Comparison of ENCODE assay signal across 8 cellular contexts in the genomic region with DNA sequence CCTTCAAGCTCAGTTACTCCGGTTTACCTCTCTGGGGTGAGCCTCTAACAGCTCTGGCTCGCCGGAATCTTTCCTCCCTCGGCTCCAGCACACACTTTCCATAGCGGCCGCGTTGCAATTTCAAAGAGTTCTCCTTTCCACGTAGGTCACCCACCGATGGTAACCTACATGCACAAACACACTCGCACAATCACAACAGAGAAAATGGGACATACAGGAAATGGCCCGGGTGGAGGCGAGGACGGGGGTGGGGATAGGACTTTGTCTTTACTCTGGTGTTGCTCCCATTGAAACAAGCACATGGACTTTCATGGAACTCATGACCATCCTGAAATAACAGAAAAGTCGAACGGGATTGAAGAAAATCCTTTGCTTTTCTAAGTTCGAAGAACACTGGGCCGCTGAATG. TPM values are rescaled to one million over a fixed set of nuclear protein-coding genes. Genes with fewer than 3 reads are reported as not detected.
DNase-seq lines count a peak whose midpoint lies in the region; ATAC-seq and TF ChIP-seq lines count a peak whose summit lies in the region.

No MANE protein-coding gene starts in this region.

- H3K27ac ChIP-seq in caudate nucleus (ENCODE audit: low read depth, low read length) = peak overlapping the region; percentile 80
- peak overlapping the region; percentile 84 to 93 (median 92) for H3K27ac ChIP-seq in upper lobe of left lung

- H3K9me3 ChIP-seq in NT2/D1 (ENCODE audit: insufficient read depth, low read length) = no peaks in the 10 kb centered on the region
- no peaks in the 10 kb centered on the region for H3K9me3 ChIP-seq in upper lobe of left lung

- intact Hi-C loops in activated CD4-positive, alpha-beta T cell treated with anti-CD3 and anti-CD28 coated beads, Interleukin-2, amount 10 ng/mL, durations not matched to agents 24 days and 14 days (cut with micrococcal nuclease) = no loop called here

- H3K36me3 Mint-ChIP-seq in activated CD4-positive, alpha-beta T cell treated with anti-CD3 and anti-CD28 coated beads, Interleukin-2, amount 10 ng/mL, durations not matched to agents 24 days and 14 days (ENCODE audit: low read depth) = no peaks in the 10 kb centered on the region

- peak overlapping the region; percentile 64 for H3K4me3 Mint-ChIP-seq in activated CD4-positive, alpha-beta T cell treated with anti-CD3 and anti-CD28 coated beads, Interleukin-2, amount 10 ng/mL, durations not matched to agents 24 days and 14 days

- no peak for TF ChIP-seq POLR2A in upper lobe of left lung (IDR thresholded peaks at IDR 0.05)

- H3K9me3 Mint-ChIP-seq in activated CD4-positive, alpha-beta T cell treated with anti-CD3 and anti-CD28 coated beads, Interleukin-2, amount 10 ng/mL, durations not matched to agents 24 days and 14 days = no peaks in the 10 kb centered on the region

- H3K27me3 Mint-ChIP-seq in activated CD4-positive, alpha-beta T cell treated with anti-CD3 and anti-CD28 coated beads, Interleukin-2, amount 10 ng/mL, durations not matched to agents 24 days and 14 days = peaks cover 59% of the 10 kb centered on the region

- H3K4me3 ChIP-seq in NT2/D1 (ENCODE audit: insufficient read length, low read depth) = peak overlapping the region; percentile 67
- peak overlapping the region; percentile 26 to 87 (median 84) for H3K4me3 ChIP-seq in upper lobe of left lung

- H3K4me1 Mint-ChIP-seq in activated CD4-positive, alpha-beta T cell treated with anti-CD3 and anti-CD28 coated beads, Interleukin-2, amount 10 ng/mL, durations not matched to agents 24 days and 14 days = peaks cover 7% of the 10 kb centered on the region

- no peak for TF ChIP-seq EP300 in upper lobe of left lung (IDR thresholded peaks at IDR 0.05)

- peaks cover 21% of the 10 kb centered on the region for H3K36me3 ChIP-seq in NT2/D1 (ENCODE audit: insufficient read depth, insufficient read length, low read length)
- no peaks in the 10 kb centered on the region for H3K36me3 ChIP-seq in upper lobe of left lung

- H3K4me1 ChIP-seq in NT2/D1 (ENCODE audit: insufficient read depth, insufficient read length) (no peaks in the 10 kb centered on the region), upper lobe of left lung (peaks cover 9 to 21% (median 16%) of the 10 kb centered on the region in 4 donors)

- H3K27me3 ChIP-seq in NT2/D1 (ENCODE audit: insufficient read depth, insufficient read length) (no peaks in the 10 kb centered on the region), upper lobe of left lung (peaks cover 0 to 5% (median 0%) of the 10 kb centered on the region in 4 donors)

- H3K27ac Mint-ChIP-seq in activated CD4-positive, alpha-beta T cell treated with anti-CD3 and anti-CD28 coated beads, Interleukin-2, amount 10 ng/mL, durations not matched to agents 24 days and 14 days = no peak overlapping the region

- peak; percentile 57 for DNase-seq in activated CD4-positive, alpha-beta T cell treated with anti-CD3 and anti-CD28 coated beads, Interleukin-2, amount 10 ng/mL, durations not matched to agents 24 days and 14 days
- DNase-seq in activated CD4-positive, alpha-beta T cell treated with anti-CD3 and anti-CD28 coated beads for 1 hour = no peak
- no peak for DNase-seq in NT2/D1 (ENCODE audit: low read depth, low spot score)
- peak in 2 of 61 donors; percentile 15 to 40 for DNase-seq in caudate nucleus (lab: John Stamatoyannopoulos, UW)
- DNase-seq in medulla oblongata (ENCODE audit: extremely low spot score) = peak; percentile 30
- DNase-seq in upper lobe of left lung = no peak

- ATAC-seq in upper lobe of left lung (ENCODE audit: low FRiP score in 2 of 2) = no peak
- ATAC-seq in HG02642 (IDR thresholded peaks at IDR 0.05; ENCODE audit: poor library complexity, unreplicated experiment) = no peak
- ATAC-seq in HG03457 (IDR thresholded peaks at IDR 0.05; ENCODE audit: unreplicated experiment) = no peak

- WGBS in upper lobe of left lung, 2 donors = 3 to 4% methylated on average over 17 of the region's 17 CpGs

- peak overlapping the region; percentile 87 for H3K9ac ChIP-seq in NT2/D1 (ENCODE audit: insufficient read length, low read depth)

- no peak for TF ChIP-seq CTCF in upper lobe of left lung (IDR thresholded peaks at IDR 0.05)

RNA-seq across cellular contexts. Expression of gene LHFPL2, which starts 1.2 kb away (rescaled TPM):
- 0.05 and 0.30 TPM in 2 replicates for total RNA-seq in activated CD4-positive, alpha-beta T cell treated with anti-CD3 and anti-CD28 coated beads, Interleukin-2, amount 10 ng/mL, durations not matched to agents 24 days and 14 days
- 10 to 100 TPM; 17.3 to 69.5 (median 32.9) TPM for total RNA-seq in upper lobe of left lung

Comparison
In these comparisons a context has a peak if more than half of its experiments do, and no peak if none do; other contexts are left out.
1. DNase-seq: peak in activated CD4-positive, alpha-beta T cell treated with anti-CD3 and anti-CD28 coated beads, Interleukin-2, amount 10 ng/mL, durations not matched to agents 24 days and 14 days (single experiment) and medulla oblongata (single experiment); none in activated CD4-positive, alpha-beta T cell treated with anti-CD3 and anti-CD28 coated beads for 1 hour (single experiment), NT2/D1 (single experiment) and upper lobe of left lung (0 of 2).
2. RNA of gene LHFPL2, which starts 1.2 kb away (total RNA-seq): 17.3 to 69.5 TPM in upper lobe of left lung; 0.05 to 0.30 TPM in activated CD4-positive, alpha-beta T cell treated with anti-CD3 and anti-CD28 coated beads, Interleukin-2, amount 10 ng/mL, durations not matched to agents 24 days and 14 days; every median in the first group is over 10 times any median in the second.